ENCODE assay signal across 8 cellular contexts in genomic region chr22:36481393-36482168, GRCh38. TPM values are rescaled to one million over a fixed set of nuclear protein-coding genes. Genes with fewer than 3 reads are reported as not detected.
A peak's percentile ranks its signal among the peaks of the same experiment; 100 is the strongest.
DNase-seq lines count a peak whose midpoint lies in the region; ATAC-seq and TF ChIP-seq lines count a peak whose summit lies in the region.

A gene with protein sequence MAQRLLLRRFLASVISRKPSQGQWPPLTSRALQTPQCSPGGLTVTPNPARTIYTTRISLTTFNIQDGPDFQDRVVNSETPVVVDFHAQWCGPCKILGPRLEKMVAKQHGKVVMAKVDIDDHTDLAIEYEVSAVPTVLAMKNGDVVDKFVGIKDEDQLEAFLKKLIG (minus strand): TSS chr22:36481640. CDS start chr22:36480837, 803 bp downstream.

- no peaks in the 10 kb centered on the region for H3K27me3 Mint-ChIP-seq in activated CD4-positive, alpha-beta T cell treated with anti-CD3 and anti-CD28 coated beads for 36 hours

- peaks cover 18% of the 10 kb centered on the region for H3K36me3 Mint-ChIP-seq in activated CD4-positive, alpha-beta T cell treated with anti-CD3 and anti-CD28 coated beads for 36 hours (ENCODE audit: low read depth)

- CTCF ChIA-PET in activated CD4-positive, alpha-beta T cell treated with anti-CD3 and anti-CD28 coated beads for 36 hours (lab: Charles Lee): interaction anchor here (0.7 to 1.8 kb wide), 5 partner anchors 11 to 416 kb away, joined by 3 to 12 read pairs (median 3); no protein-coding TSS in a partner anchor

- DNase-seq in AG20443 (ENCODE audit: low spot score) (peak; percentile 95), NCI-H524 (lab: John Stamatoyannopoulos, UW) (peak; percentile 95 to 98), choroid plexus epithelial cell (ENCODE audit: low read depth) (peak; percentile 97), kidney glomerular epithelial cell (lab: John Stamatoyannopoulos, UW) (peak; percentile 91)
- peak; percentile 97 for DNase-seq in activated CD4-positive, alpha-beta T cell treated with anti-CD3 and anti-CD28 coated beads for 36 hours
- peak; percentile 93 for DNase-seq in stimulated activated CD4-positive, alpha-beta T cell treated with anti-CD3 and anti-CD28 coated beads, Interleukin-1b, Interleukin-23, amount 100 ng/mL, for 1 hour (ENCODE audit: low read depth in 2 of 2)

- POLR2A ChIA-PET in activated CD4-positive, alpha-beta T cell treated with anti-CD3 and anti-CD28 coated beads for 36 hours (lab: Charles Lee): interaction anchor here (0.5 to 2.1 kb wide), 10 partner anchors 25 to 641 kb away, joined by 3 to 10 read pairs (median 4); partner anchors contain the start of genes APOL2, EIF3D and FOXRED2

- no peak for TF ChIP-seq CTCF in choroid plexus epithelial cell (conservative IDR thresholded peaks at IDR 0.05; ENCODE audit: low read depth, low read length)

- H3K9me3 Mint-ChIP-seq in activated CD4-positive, alpha-beta T cell treated with anti-CD3 and anti-CD28 coated beads for 36 hours (ENCODE audit: low read depth): no peaks in the 10 kb centered on the region

- ATAC-seq in HG03439 (IDR thresholded peaks at IDR 0.05; ENCODE audit: unreplicated experiment): peak; percentile 81
- ATAC-seq in activated CD4-positive, alpha-beta T cell treated with anti-CD3 and anti-CD28 coated beads for 36 hours: peak; percentile 89

- intact Hi-C loops in activated CD4-positive, alpha-beta T cell treated with anti-CD3 and anti-CD28 coated beads for 36 hours (cut with DNase I, micrococcal nuclease): loop anchor here (1.0 to 5.0 kb wide), 11 partner anchors 26 to 1126 kb away; partner anchors contain the start of genes EIF3D (in 2 of the 2), APOL2 (in 1 of the 2), FOXRED2 (in 1 of the 2) and GGA1 (in 1 of the 2)

- peaks cover 19% of the 10 kb centered on the region for H3K4me1 Mint-ChIP-seq in activated CD4-positive, alpha-beta T cell treated with anti-CD3 and anti-CD28 coated beads for 36 hours

- TF ChIP-seq POLR2A in GM19193 (IDR thresholded peaks at IDR 0.05; ENCODE audit: extremely low read depth, insufficient read depth, insufficient read length): peak; percentile 96

- peak within 1 kb of the TSS; percentile 90 for H3K4me3 ChIP-seq in choroid plexus epithelial cell (ENCODE audit: low read depth, low read length)

- H3K27ac Mint-ChIP-seq in activated CD4-positive, alpha-beta T cell treated with anti-CD3 and anti-CD28 coated beads for 36 hours: peak within 1 kb of the TSS; percentile 94

- peak within 1 kb of the TSS; percentile 81 for H3K4me3 Mint-ChIP-seq in activated CD4-positive, alpha-beta T cell treated with anti-CD3 and anti-CD28 coated beads for 36 hours

RNA-seq across cellular contexts. Expression of the gene that starts here (rescaled TPM):
- 10 to 100 TPM; 95.5 to 99.1 TPM for total RNA-seq in activated CD4-positive, alpha-beta T cell treated with anti-CD3 and anti-CD28 coated beads for 36 hours

Comparison
In these comparisons a context has a peak if more than half of its experiments do, and no peak if none do; other contexts are left out.
1. Peak in every context shown above with its lines: DNase-seq, ATAC-seq and H3K4me3 ChIP-seq.